In the genomic region with DNA sequence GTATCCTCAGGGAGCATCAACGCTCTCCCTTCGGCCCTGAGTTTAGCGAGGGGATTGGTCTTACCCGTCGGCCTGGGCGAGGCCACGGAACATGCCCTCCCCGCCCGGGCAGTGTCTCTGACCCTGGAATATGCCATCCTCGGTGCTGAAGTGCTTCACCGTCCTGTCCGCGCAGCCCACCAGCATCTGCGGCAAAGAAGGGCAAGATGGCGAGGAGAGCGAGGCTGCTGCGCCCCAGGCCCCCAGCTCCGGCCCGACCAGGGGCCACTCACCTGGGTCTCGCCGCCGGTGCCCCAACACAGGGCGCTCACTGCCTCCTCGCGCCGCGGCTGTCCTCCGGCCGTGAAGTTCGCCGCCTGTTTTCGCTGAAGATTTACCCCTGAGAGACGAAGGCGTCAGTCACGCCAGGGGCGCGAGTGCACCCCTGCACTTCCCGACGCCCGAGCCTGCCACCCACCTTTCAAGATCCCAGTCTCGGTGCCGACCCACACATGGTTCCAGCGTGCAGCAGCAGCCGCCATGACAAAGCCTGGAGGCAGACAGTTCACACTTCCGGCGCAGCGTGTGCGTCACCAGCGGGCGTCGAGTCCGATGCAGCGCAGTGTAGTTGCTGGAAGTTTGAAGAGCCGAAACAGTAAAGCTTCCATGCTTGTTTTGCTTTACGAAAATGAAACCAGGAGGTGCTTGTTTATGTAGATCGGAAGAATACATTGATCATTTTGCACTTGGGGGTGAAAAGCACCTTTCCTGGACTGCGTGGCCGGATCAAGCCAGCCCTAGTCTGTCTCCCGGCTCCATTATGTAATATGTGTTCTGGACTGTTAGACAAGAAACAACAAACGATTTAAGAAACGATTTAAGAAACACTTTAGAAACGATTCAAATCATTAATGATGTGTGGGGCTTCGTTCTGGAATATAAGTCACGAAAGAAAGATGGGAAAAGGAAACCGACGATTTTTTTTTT, we compare ENCODE assay signal across 8 cellular contexts. TPM values are rescaled to one million over a fixed set of nuclear protein-coding genes. Genes with fewer than 3 reads are reported as not detected.
DNase-seq lines count a peak whose midpoint lies in the region; ATAC-seq and TF ChIP-seq lines count a peak whose summit lies in the region.

A gene (minus strand): TSS at position 541 of the 966 bp plus-strand sequence. CDS start 20 bp downstream, at position 521.

- CTCF ChIA-PET in PC-3 (lab: Charles Lee) = interaction anchor here (0.6 kb wide), 1 partner anchor 162 kb away, joined by 3 read pairs; no protein-coding TSS in a partner anchor

- peak within 1 kb of the TSS; percentile 72 for H3K27ac ChIP-seq in PC-3 (ENCODE audit: low read length)
- H3K27ac ChIP-seq in esophagus (ENCODE audit: low read depth in 2 of 2, low read length in 1 of 2) = peak within 1 kb of the TSS; percentile 99

- ATAC-seq in GM21529 (IDR thresholded peaks at IDR 0.05; ENCODE audit: unreplicated experiment) = peak; percentile 47
- ATAC-seq in PC-3 = peak; percentile 44

- H3K4me3 ChIP-seq in PC-3 (ENCODE audit: low read length) = peak within 1 kb of the TSS; percentile 89
- H3K4me3 ChIP-seq in esophagus (ENCODE audit: low read depth in 1 of 2, low read length in 2 of 2) = peak within 1 kb of the TSS; percentile 95 to 97
- H3K4me3 ChIP-seq in mucosa of stomach (ENCODE audit: low read length) = peak within 1 kb of the TSS; percentile 53

- peak within 1 kb of the TSS; percentile 92 for H3K4me2 ChIP-seq in PC-3 (ENCODE audit: low read length)

- BruUV-seq in PC-3 (replicated peaks; lab: Mats Ljungman, UMichigan) = TSS peak; percentile 63

- H3F3A ChIP-seq in PC-3 (ENCODE audit: low read length, unreplicated experiment) = peaks cover 6% of the 10 kb centered on the region

- in situ Hi-C loops in KBM-7 (cut with MboI; ENCODE audit: low pct_unique_long_range_greater_than_20kb, low sequenced_read_pairs) = no loop called here

- no peak for TF ChIP-seq CTCF in PC-3 (conservative IDR thresholded peaks at IDR 0.05; ENCODE audit: low read depth, low read length)

- no peaks in the 10 kb centered on the region for H3K9me2 ChIP-seq in PC-3 (replicated peaks; ENCODE audit: low read length)

- peak within 1 kb of the TSS; percentile 95 for H3K9ac ChIP-seq in PC-3 (ENCODE audit: low read length)
- H3K9ac ChIP-seq in mucosa of stomach (ENCODE audit: low read length) = peak within 1 kb of the TSS; percentile 94

- H3K27me3 ChIP-seq in PC-3 (ENCODE audit: low read length) = no peaks in the 10 kb centered on the region
- H3K27me3 ChIP-seq in esophagus (ENCODE audit: control insufficient read depth in 1 of 2, insufficient read depth in 2 of 2, low read length in 2 of 2) = no peaks in the 10 kb centered on the region
- no peaks in the 10 kb centered on the region for H3K27me3 ChIP-seq in mucosa of stomach (ENCODE audit: control insufficient read depth, insufficient read depth, low read length)

- WGBS in esophagus, 2 donors = 0% methylated on average over 64 to 66 of the region's 66 CpGs

- H3K79me2 ChIP-seq in PC-3 (ENCODE audit: low read length) = peaks cover 47% of the 10 kb centered on the region

- no peaks in the 10 kb centered on the region for H4K20me1 ChIP-seq in PC-3 (ENCODE audit: low read length)

- peak within 1 kb of the TSS; percentile 59 for H2AFZ ChIP-seq in PC-3 (ENCODE audit: low read length)

- H3K4me1 ChIP-seq in PC-3 (ENCODE audit: insufficient read depth, low read length) (peaks cover 6% of the 10 kb centered on the region), esophagus (ENCODE audit: control insufficient read depth in 2 of 2, insufficient read depth in 2 of 2, low read length in 1 of 2) (peaks cover 0 to 3% of the 10 kb centered on the region in 2 donors), mucosa of stomach (ENCODE audit: control insufficient read depth, insufficient read depth, low read length) (peaks cover 15% of the 10 kb centered on the region)

- peaks cover 22% of the 10 kb centered on the region for H3K36me3 ChIP-seq in PC-3 (ENCODE audit: low read depth, low read length)
- H3K36me3 ChIP-seq in esophagus (ENCODE audit: control insufficient read depth in 2 of 2, insufficient read depth in 2 of 2, low read length in 1 of 2) = peaks cover 8 to 14% of the 10 kb centered on the region in 2 donors
- no peaks in the 10 kb centered on the region for H3K36me3 ChIP-seq in mucosa of stomach (ENCODE audit: control insufficient read depth, insufficient read depth, low read length)

- POLR2A ChIA-PET in PC-3 (lab: Charles Lee; ENCODE audit: unreplicated experiment) = interaction anchor here (0.6 to 2.2 kb wide), 4 partner anchors 40 to 150 kb away, joined by 3 to 22 read pairs (median 6); a partner anchor contains a TSS

- peak; percentile 76 for DNase-seq in DMS153 (lab: John Stamatoyannopoulos, UW)
- DNase-seq in KBM-7 = peak; percentile 93
- DNase-seq in PC-3 = peak; percentile 96
- DNase-seq in activated T-cell treated with anti-CD3 and anti-CD28 coated beads for 48 hours (ENCODE audit: low read depth) = peak; percentile 88
- DNase-seq in stimulated activated CD8-positive, alpha-beta memory T cell treated with anti-CD3 and anti-CD28 coated beads, Interleukin-7, amount 100 ng/mL, for 1 hour (ENCODE audit: low read depth in 2 of 2) = peak; percentile 78 to 80

- intact Hi-C loops in PC-3 (cut with micrococcal nuclease) = loop anchor here (2.0 kb wide), 2 partner anchors 53 to 113 kb away; a partner anchor contains a TSS

- no peaks in the 10 kb centered on the region for H3K9me3 ChIP-seq in PC-3 (ENCODE audit: low read length)
- no peaks in the 10 kb centered on the region for H3K9me3 ChIP-seq in esophagus (ENCODE audit: control insufficient read depth in 2 of 2, insufficient read depth in 1 of 2, low read depth in 1 of 2, low read length in 1 of 2)
- no peaks in the 10 kb centered on the region for H3K9me3 ChIP-seq in mucosa of stomach (ENCODE audit: control insufficient read depth, low read length)

RNA-seq across cellular contexts. Expression of the gene that starts here (rescaled TPM):
- total RNA-seq in PC-3 (2014; rRNA removed) = 217 and 222 TPM in 2 replicates
- polyA plus RNA-seq in esophagus = 10 to 100 TPM; 44.0 to 44.6 TPM

Comparison
In these comparisons a context has a peak if more than half of its experiments do, and no peak if none do; other contexts are left out.
1. Peak in every context shown above with its lines: DNase-seq, ATAC-seq, H3K4me3 ChIP-seq and H3K27ac ChIP-seq.